15 cellular contexts compared by ENCODE assay signal in genomic region chr22:23249506-23250423, GRCh38.
DNase-seq lines count a peak whose midpoint lies in the region; ATAC-seq and TF ChIP-seq lines count a peak whose summit lies in the region.
"Had no signal": no experiment of that assay in that cellular context is flagged by ENCODE, and none has a peak within 500 bp of the region (broad histone marks: within the 10 kb centered on the region; RNA-seq: fewer than 3 reads in every experiment).

No MANE protein-coding gene starts in this region.

- peak overlapping the region; percentile 90 for H3K27ac ChIP-seq in RWPE2 (ENCODE audit: poor library complexity, severe bottlenecking)
- H3K27ac ChIP-seq: esophagus squamous epithelium had no signal

- no peak for ATAC-seq in activated CD8-positive, alpha-beta memory T cell treated with anti-CD3 and anti-CD28 coated beads, Interleukin-2, amount 10 ng/mL, durations not matched to agents 7 days and 5 days
- ATAC-seq in RWPE2 (ENCODE audit: low read depth) = no peak
- no peak for ATAC-seq in Right ventricle myocardium inferior
- ATAC-seq: pancreas had no signal

- H3K4me3 ChIP-seq in RWPE2 (ENCODE audit: severe bottlenecking) = no peak overlapping the region
- H3K4me3 ChIP-seq: esophagus squamous epithelium, pancreas had no signal

- H3K4me3 Mint-ChIP-seq in activated CD8-positive, alpha-beta memory T cell treated with anti-CD3 and anti-CD28 coated beads, Interleukin-2, amount 10 ng/mL, durations not matched to agents 7 days and 5 days = no peak overlapping the region
- H3K4me3 Mint-ChIP-seq in brain (no peak overlapping the region), progenitor cell of endocrine pancreas (ENCODE audit: low read depth) (no peak overlapping the region)

- H3K9me3 ChIP-seq in RWPE2 (ENCODE audit: severe bottlenecking) = peaks cover 7% of the 10 kb centered on the region
- H3K9me3 ChIP-seq: esophagus squamous epithelium, pancreas had no signal

- H3K36me3 Mint-ChIP-seq in activated CD8-positive, alpha-beta memory T cell treated with anti-CD3 and anti-CD28 coated beads, Interleukin-2, amount 10 ng/mL, durations not matched to agents 7 days and 5 days = no peaks in the 10 kb centered on the region
- H3K36me3 Mint-ChIP-seq in brain (peaks cover 29% of the 10 kb centered on the region), progenitor cell of endocrine pancreas (ENCODE audit: insufficient read depth) (peaks cover 5% of the 10 kb centered on the region)

- no peaks in the 10 kb centered on the region for H3K27me3 Mint-ChIP-seq in activated CD8-positive, alpha-beta memory T cell treated with anti-CD3 and anti-CD28 coated beads, Interleukin-2, amount 10 ng/mL, durations not matched to agents 7 days and 5 days
- H3K27me3 Mint-ChIP-seq in brain (no peaks in the 10 kb centered on the region), progenitor cell of endocrine pancreas (no peaks in the 10 kb centered on the region)

- peaks cover 43% of the 10 kb centered on the region for H3K4me1 ChIP-seq in RWPE2 (ENCODE audit: insufficient read depth, poor library complexity, severe bottlenecking)

- CTCF ChIA-PET in activated CD8-positive, alpha-beta memory T cell treated with anti-CD3 and anti-CD28 coated beads, Interleukin-2, amount 10 ng/mL, durations not matched to agents 7 days and 5 days (lab: Charles Lee) = interaction anchor here (1.7 to 4.0 kb wide), 4 partner anchors 19 to 76 kb away, joined by 4 to 10 read pairs (median 8); no protein-coding TSS in a partner anchor

- peaks cover 14% of the 10 kb centered on the region; the same call in 1 of the 2 replicates for H3K36me3 ChIP-seq in RWPE2 (ENCODE audit: low read depth)

- intact Hi-C loops in Right ventricle myocardium inferior (cut with DNase I) = no loop called here

- H3K27me3 ChIP-seq in RWPE2 (ENCODE audit: insufficient read depth, poor library complexity, severe bottlenecking) = no peaks in the 10 kb centered on the region
- H3K27me3 ChIP-seq: esophagus squamous epithelium, pancreas had no signal

- H3K9me3 Mint-ChIP-seq in activated CD8-positive, alpha-beta memory T cell treated with anti-CD3 and anti-CD28 coated beads, Interleukin-2, amount 10 ng/mL, durations not matched to agents 7 days and 5 days (ENCODE audit: low read depth) = no peaks in the 10 kb centered on the region
- H3K9me3 Mint-ChIP-seq in brain = no peaks in the 10 kb centered on the region
- H3K9me3 Mint-ChIP-seq in progenitor cell of endocrine pancreas (ENCODE audit: low read depth) = no peaks in the 10 kb centered on the region

- H3K27ac Mint-ChIP-seq in activated CD8-positive, alpha-beta memory T cell treated with anti-CD3 and anti-CD28 coated beads, Interleukin-2, amount 10 ng/mL, durations not matched to agents 7 days and 5 days = peak overlapping the region; percentile 53
- peak overlapping the region in 3 of 5 experiments; percentile 2 to 54 (median 17) for H3K27ac Mint-ChIP-seq in brain
- H3K27ac Mint-ChIP-seq in progenitor cell of endocrine pancreas = peak overlapping the region; percentile 80

- DNase-seq in activated CD8-positive, alpha-beta memory T cell treated with anti-CD3 and anti-CD28 coated beads, Interleukin-2, amount 10 ng/mL, durations not matched to agents 7 days and 5 days = no peak
- DNase-seq in activated CD8-positive, alpha-beta memory T cell treated with anti-CD3 and anti-CD28 coated beads, Interleukin-2, amount 50 U/mL, for 48 hours = no peak
- DNase-seq in RWPE2 (ENCODE audit: low spot score) (no peak), progenitor cell of endocrine pancreas (ENCODE audit: low spot score, unreplicated experiment) (no peak), OCI-M2 (lab: John Stamatoyannopoulos, UW; ENCODE audit: unreplicated experiment) (no peak), Right ventricle myocardium inferior (ENCODE audit: missing footprints) (no peak), ecto neural progenitor cell (ENCODE audit: low spot score) (no peak)
- DNase-seq: activated CD4-positive, alpha-beta T cell treated with anti-CD3 and anti-CD28 coated beads, Interleukin-2, amount 50 U/mL, for 4 hours; amniotic stem cell; esophagus squamous epithelium; NCI-H226; OCI-M1; pancreas; stimulated activated CD4-positive, alpha-beta T cell treated with anti-CD3 and anti-CD28 coated beads, Interleukin-12 subunit alpha, Interleukin-12 subunit beta, amount 100 ng/mL, for 4 hours had no signal

- peaks cover 44% of the 10 kb centered on the region for H3K4me1 Mint-ChIP-seq in activated CD8-positive, alpha-beta memory T cell treated with anti-CD3 and anti-CD28 coated beads, Interleukin-2, amount 10 ng/mL, durations not matched to agents 7 days and 5 days
- peaks cover 46% of the 10 kb centered on the region for H3K4me1 Mint-ChIP-seq in brain
- H3K4me1 Mint-ChIP-seq in progenitor cell of endocrine pancreas (ENCODE audit: low read depth) = peaks cover 54% of the 10 kb centered on the region

- TF ChIP-seq CTCF in RWPE2 (IDR thresholded peaks at IDR 0.05; ENCODE audit: poor library complexity, severe bottlenecking) (no peak), brain (conservative IDR thresholded peaks at IDR 0.05) (no peak), progenitor cell of endocrine pancreas (IDR thresholded peaks at IDR 0.05; ENCODE audit: unreplicated experiment) (no peak)

Comparison
In these comparisons a context has a peak if more than half of its experiments do, and no peak if none do; other contexts are left out.
1. H3K27ac Mint-ChIP-seq: peak in every context shown above with its lines; median percentile 80 in progenitor cell of endocrine pancreas; 53 in activated CD8-positive, alpha-beta memory T cell treated with anti-CD3 and anti-CD28 coated beads, Interleukin-2, amount 10 ng/mL, durations not matched to agents 7 days and 5 days; 17 in brain.